ENCODE assay signal across 20 cellular contexts in genomic region chr1:38140025-38140487, GRCh38.
DNase-seq lines count a peak whose midpoint lies in the region; ATAC-seq and TF ChIP-seq lines count a peak whose summit lies in the region.
"Had no signal": no experiment of that assay in that cellular context is flagged by ENCODE, and none has a peak within 500 bp of the region (broad histone marks: within the 10 kb centered on the region; RNA-seq: fewer than 3 reads in every experiment).

No MANE protein-coding gene starts in this region.

- no peak overlapping the region for H3K4ac ChIP-seq in H9 (ENCODE audit: low read depth, low read length)

- peak overlapping the region; percentile 16 for H3K18ac ChIP-seq in H9 (ENCODE audit: insufficient read length, low read depth, low read length)

- no peak overlapping the region for H3K23ac ChIP-seq in H9 (ENCODE audit: insufficient read length, low read depth, low read length)

- H3T11ph ChIP-seq in H9 (ENCODE audit: low read length), result no peak overlapping the region

- peaks cover 0 to 1% (median 0%) of the 10 kb centered on the region in 3 experiments; a peak in 2 of 7 replicates for H3K36me3 Mint-ChIP-seq in H9 (ENCODE audit: insufficient read depth in 1 of 3, low read depth in 3 of 3)

- peaks cover under 1 to 3% of the 10 kb centered on the region in 2 experiments; a peak in 4 of 5 replicates for H3K9me3 Mint-ChIP-seq in H9
- H3K9me3 Mint-ChIP-seq: activated CD4-positive, alpha-beta T cell treated with anti-CD3 and anti-CD28 coated beads, Interleukin-2, amount 10 ng/mL, durations not matched to agents 24 days and 14 days; activated naive CD8-positive, alpha-beta T cell treated with anti-CD3 and anti-CD28 coated beads, Interleukin-2, amount 50 U/mL, for 24 hours; activated T-cell treated with anti-CD3 and anti-CD28 coated beads, Interleukin-2, amount 50 U/mL, for 24 hours; T-helper 1 cell treated with Interleukin-12 subunit alpha and Interleukin-12 subunit beta and Interleukin-4 antibody, amounts not matched to agents 30 μg/mL and 1 μg/mL, for 36 hours had no signal

- no peak overlapping the region for H3K4me3 ChIP-seq in thyroid gland (replicated peaks in 1 of 3)
- no peak overlapping the region for H3K4me3 ChIP-seq in suprapubic skin
- H3K4me3 ChIP-seq in stomach, result no peak overlapping the region
- H3K4me3 ChIP-seq: BLaER1, ovary, testis had no signal

- H4K5ac ChIP-seq in H9 (ENCODE audit: insufficient read length, low read depth, low read length), result no peak overlapping the region

- H2BK120ac ChIP-seq in H9 (ENCODE audit: low read depth, low read length, poor library complexity, severe bottlenecking), result no peak overlapping the region

- H3K4me2 ChIP-seq in H9 (ENCODE audit: insufficient read depth, insufficient read length, low read length), result peak overlapping the region; percentile 1
- H3K4me2 ChIP-seq: BLaER1 had no signal

- no peak overlapping the region for H3K27ac ChIP-seq in H9 (ENCODE audit: insufficient read length, low read depth, low read length)
- no peak overlapping the region for H3K27ac ChIP-seq in thyroid gland
- H3K27ac ChIP-seq in suprapubic skin, result no peak overlapping the region
- no peak overlapping the region for H3K27ac ChIP-seq in stomach
- H3K27ac ChIP-seq: BLaER1, ovary, testis had no signal

- no peak overlapping the region for H2BK15ac ChIP-seq in H9 (ENCODE audit: low read depth, low read length)

- no peak overlapping the region for H2AK5ac ChIP-seq in H9 (ENCODE audit: insufficient read length, low read length)

- H2BK12ac ChIP-seq in H9 (ENCODE audit: insufficient read length, low read depth, low read length), result no peak overlapping the region

- H3K27me3 ChIP-seq in H9 (ENCODE audit: insufficient read depth, low read length) (no peaks in the 10 kb centered on the region; the same call in 1 of the 2 replicates), thyroid gland (no peaks in the 10 kb centered on the region), suprapubic skin (peaks cover 65% of the 10 kb centered on the region), stomach (peaks cover 5 to 92% (median 24%) of the 10 kb centered on the region in 3 donors)
- H3K27me3 ChIP-seq: BLaER1, ovary, testis had no signal

- H3K79me2 ChIP-seq in H9 (ENCODE audit: insufficient read depth, low read length), result no peaks in the 10 kb centered on the region

- no peaks in the 10 kb centered on the region for H4K20me1 ChIP-seq in H9 (ENCODE audit: control insufficient read depth, insufficient read depth, insufficient read length)
- H4K20me1 ChIP-seq: BLaER1 had no signal

- no peaks in the 10 kb centered on the region for H3K36me3 ChIP-seq in thyroid gland
- H3K36me3 ChIP-seq in suprapubic skin, result no peaks in the 10 kb centered on the region
- H3K36me3 ChIP-seq in stomach, result no peaks in the 10 kb centered on the region
- H3K36me3 ChIP-seq: BLaER1, ovary had no signal

- no CpG with 5 or more reads among the region's 9 CpGs for WGBS in H9 (ENCODE audit: extremely low coverage, insufficient read length, low lambda C conversion rate)
- WGBS in thyroid gland, 2 donors, result 8 to 20% methylated on average over 9 of the region's 9 CpGs
- 44% methylated on average over 7 of the region's 9 CpGs for WGBS in suprapubic skin
- WGBS in stomach, 5 donors, result 7 to 22% (median 14%) methylated on average over 8 to 9 of the region's 9 CpGs

- intact Hi-C loops in thyroid gland (cut with DNase I) (no loop called here), stomach (cut with DNase I; ENCODE audit: low total_unique reads) (no loop called here)

- H3K27me3 Mint-ChIP-seq in H9 (ENCODE audit: low read depth), result peaks cover 26% of the 10 kb centered on the region

- DNase-seq in H9 (peak; percentile 69), astrocyte of the hippocampus (ENCODE audit: low read depth, low spot score) (peak; percentile 61), left kidney (ENCODE audit: low read depth, low spot score) (peak; percentile 69), thyroid gland (peak; percentile 3 to 9), erythroblast (lab: John Stamatoyannopoulos, UW) (no peak), suprapubic skin (ENCODE audit: low spot score in 2 of 2) (no peak), stomach (no peak)
- DNase-seq: activated CD4-positive, alpha-beta T cell treated with anti-CD3 and anti-CD28 coated beads, Interleukin-2, amount 10 ng/mL, durations not matched to agents 24 days and 14 days; activated naive CD8-positive, alpha-beta T cell treated with anti-CD3 and anti-CD28 coated beads, Interleukin-2, amount 50 U/mL, for 24 hours; activated T-cell treated with anti-CD3 and anti-CD28 coated beads, Interleukin-2, amount 50 U/mL, for 24 hours; DND-41; mesenchymal stem cell; NCI-H187; NCI-H526; ovary; stimulated activated CD4-positive, alpha-beta T cell treated with anti-CD3 and anti-CD28 coated beads, Interleukin-15, amount 100 ng/mL, for 24 hours; testis had no signal

- no peak for TF ChIP-seq EP300 in suprapubic skin (IDR thresholded peaks at IDR 0.05)
- TF ChIP-seq EP300 in stomach (IDR thresholded peaks at IDR 0.05), result no peak

- no peak overlapping the region for H4K91ac ChIP-seq in H9 (ENCODE audit: insufficient read length, low read depth, low read length)

- no peaks in the 10 kb centered on the region for H3K23me2 ChIP-seq in H9 (ENCODE audit: insufficient read length, low read depth, low read length, poor library complexity, severe bottlenecking)

- no peak; the same call in 2 of the 3 replicates for TF ChIP-seq CTCF in H9 (conservative IDR thresholded peaks at IDR 0.05)
- TF ChIP-seq CTCF in thyroid gland (IDR thresholded peaks at IDR 0.05), result no peak
- TF ChIP-seq CTCF in suprapubic skin (IDR thresholded peaks at IDR 0.05), result no peak
- TF ChIP-seq CTCF in stomach (IDR thresholded peaks at IDR 0.05), result no peak

- no peaks in the 10 kb centered on the region for H3K9me3 ChIP-seq in H9 (ENCODE audit: control insufficient read depth, low read depth, low read length)
- no peaks in the 10 kb centered on the region for H3K9me3 ChIP-seq in thyroid gland
- H3K9me3 ChIP-seq in suprapubic skin, result no peaks in the 10 kb centered on the region
- peaks cover 0 to under 1% (median 0%) of the 10 kb centered on the region in 4 donors for H3K9me3 ChIP-seq in stomach
- H3K9me3 ChIP-seq: ovary, testis had no signal

- no peak overlapping the region for H4K8ac ChIP-seq in H9 (replicated peaks; ENCODE audit: insufficient read length, low read depth, low read length)

- no peak overlapping the region for H3K9ac ChIP-seq in H9 (ENCODE audit: extremely low read depth, insufficient read length, low read length)
- H3K9ac ChIP-seq: BLaER1 had no signal

- no peak overlapping the region for H3K56ac ChIP-seq in H9 (ENCODE audit: insufficient read length, low read depth, low read length)

- H3K4me1 Mint-ChIP-seq in H9, result peaks cover 55 to 67% of the 10 kb centered on the region in 2 experiments
- H3K4me1 Mint-ChIP-seq: activated CD4-positive, alpha-beta T cell treated with anti-CD3 and anti-CD28 coated beads, Interleukin-2, amount 10 ng/mL, durations not matched to agents 24 days and 14 days; activated naive CD8-positive, alpha-beta T cell treated with anti-CD3 and anti-CD28 coated beads, Interleukin-2, amount 50 U/mL, for 24 hours had no signal

- H2AFZ ChIP-seq in H9 (ENCODE audit: low read length), result no peak overlapping the region

- no peak overlapping the region for H3K27ac Mint-ChIP-seq in H9
- H3K27ac Mint-ChIP-seq: activated CD4-positive, alpha-beta T cell treated with anti-CD3 and anti-CD28 coated beads, Interleukin-2, amount 10 ng/mL, durations not matched to agents 24 days and 14 days; activated naive CD8-positive, alpha-beta T cell treated with anti-CD3 and anti-CD28 coated beads, Interleukin-2, amount 50 U/mL, for 24 hours; activated T-cell treated with anti-CD3 and anti-CD28 coated beads, Interleukin-2, amount 50 U/mL, for 24 hours; T-helper 1 cell treated with Interleukin-12 subunit alpha and Interleukin-12 subunit beta and Interleukin-4 antibody, amounts not matched to agents 30 μg/mL and 1 μg/mL, for 36 hours had no signal

- TF ChIP-seq POLR2A in thyroid gland (IDR thresholded peaks at IDR 0.05) (no peak), erythroblast (IDR thresholded peaks at IDR 0.05; ENCODE audit: low read length) (no peak), suprapubic skin (IDR thresholded peaks at IDR 0.05) (no peak), stomach (IDR thresholded peaks at IDR 0.05) (no peak)

- H3K4me3 Mint-ChIP-seq in H9, result peak overlapping the region; percentile 21 to 30; a peak in 3 of 5 replicates
- H3K4me3 Mint-ChIP-seq: activated CD4-positive, alpha-beta T cell treated with anti-CD3 and anti-CD28 coated beads, Interleukin-2, amount 10 ng/mL, durations not matched to agents 24 days and 14 days; activated naive CD8-positive, alpha-beta T cell treated with anti-CD3 and anti-CD28 coated beads, Interleukin-2, amount 50 U/mL, for 24 hours; activated T-cell treated with anti-CD3 and anti-CD28 coated beads, Interleukin-2, amount 50 U/mL, for 24 hours; T-helper 1 cell treated with Interleukin-12 subunit alpha and Interleukin-12 subunit beta and Interleukin-4 antibody, amounts not matched to agents 30 μg/mL and 1 μg/mL, for 36 hours had no signal

- no peaks in the 10 kb centered on the region for H3K79me1 ChIP-seq in H9 (ENCODE audit: insufficient read depth, low read depth, low read length, poor library complexity, severe bottlenecking)

- no peak overlapping the region; the same call in 1 of the 2 replicates for H3K14ac ChIP-seq in H9 (ENCODE audit: insufficient read depth, low read length)

- no peak for ATAC-seq in GM21390 (IDR thresholded peaks at IDR 0.05; ENCODE audit: unreplicated experiment)
- ATAC-seq: activated naive CD8-positive, alpha-beta T cell treated with anti-CD3 and anti-CD28 coated beads, Interleukin-2, amount 50 U/mL, for 24 hours had no signal

- H3K4me1 ChIP-seq in H9 (ENCODE audit: insufficient read depth, low read length) (peaks cover 12% of the 10 kb centered on the region; the same call in 1 of the 2 replicates), thyroid gland (peaks cover 4 to 17% of the 10 kb centered on the region in 2 donors), suprapubic skin (peaks cover 21% of the 10 kb centered on the region), stomach (peaks cover 7 to 29% (median 19%) of the 10 kb centered on the region in 4 donors)

- no peak overlapping the region for H2BK20ac ChIP-seq in H9 (ENCODE audit: low read depth, low read length, poor library complexity, severe bottlenecking)

- no peak overlapping the region for H2BK5ac ChIP-seq in H9 (ENCODE audit: insufficient read length, low read length)

Comparison
In these comparisons a context has a peak if more than half of its experiments do, and no peak if none do; other contexts are left out.
1. DNase-seq: peak in H9 (single experiment), astrocyte of the hippocampus (single experiment), left kidney (single experiment) and thyroid gland (2 of 2); none in erythroblast (0 of 2), suprapubic skin (0 of 2) and stomach (single experiment).